Comparison of ENCODE assay signal across 9 cellular contexts in genomic region chr14:63896278-63896720, GRCh38. TPM values are rescaled to one million over a fixed set of nuclear protein-coding genes. Genes with fewer than 3 reads are reported as not detected.
DNase-seq lines count a peak whose midpoint lies in the region; ATAC-seq and TF ChIP-seq lines count a peak whose summit lies in the region.
"Had no signal": no experiment of that assay in that cellular context is flagged by ENCODE, and none has a peak within 500 bp of the region (broad histone marks: within the 10 kb centered on the region; RNA-seq: fewer than 3 reads in every experiment).

No MANE protein-coding gene starts in this region.

- H3K4me3 ChIP-seq in ACC112 (ENCODE audit: low read depth, low read length) (peak overlapping the region; percentile 18; the same call in 1 of the 2 replicates), colonic mucosa (no peak overlapping the region)
- H3K4me3 ChIP-seq: K562 had no signal

- no peak overlapping the region for H3K9ac ChIP-seq in colonic mucosa (ENCODE audit: low read depth in 2 of 2, low read length in 2 of 2)

- no peaks in the 10 kb centered on the region for H3K79me2 ChIP-seq in ACC112 (ENCODE audit: control insufficient read depth, insufficient read depth, low read length, unreplicated experiment)

- H3K4me3 Mint-ChIP-seq in mesothelial cell of epicardium: peak overlapping the region; percentile 46

- H3K4me1 Mint-ChIP-seq in mesothelial cell of epicardium: peaks cover 63% of the 10 kb centered on the region

- no peak for ATAC-seq in GM19324 (IDR thresholded peaks at IDR 0.05; ENCODE audit: low FRiP score, unreplicated experiment)
- ATAC-seq: K562 had no signal

- H3K27ac ChIP-seq in ACC112 (ENCODE audit: low read depth, low read length) (peak overlapping the region; percentile 33), colonic mucosa (peak overlapping the region; percentile 78)

- H3K36me3 Mint-ChIP-seq in mesothelial cell of epicardium: peaks cover 3% of the 10 kb centered on the region

- H3K9me3 Mint-ChIP-seq in mesothelial cell of epicardium: no peaks in the 10 kb centered on the region

- H3K4me1 ChIP-seq in ACC112 (ENCODE audit: control insufficient read depth, insufficient read depth, low read length, unreplicated experiment) (peaks cover 29% of the 10 kb centered on the region), colonic mucosa (peaks cover 5% of the 10 kb centered on the region)

- TF ChIP-seq CTCF in colonic mucosa (IDR thresholded peaks at IDR 0.05) (no peak), mesothelial cell of epicardium (IDR thresholded peaks at IDR 0.05; ENCODE audit: unreplicated experiment) (no peak)

- H3K27ac Mint-ChIP-seq in mesothelial cell of epicardium: peak overlapping the region; percentile 99

- no peaks in the 10 kb centered on the region for H3K36me3 ChIP-seq in ACC112 (ENCODE audit: insufficient read depth, low read length)
- no peaks in the 10 kb centered on the region for H3K36me3 ChIP-seq in colonic mucosa

- DNase-seq in NCI-H1092 (lab: John Stamatoyannopoulos, UW): peak; percentile 40
- peak; percentile 76 for DNase-seq in colonic mucosa
- DNase-seq in mesothelial cell of epicardium (ENCODE audit: low spot score in 2 of 2, unreplicated experiment in 2 of 2): peak; percentile 30 to 62
- DNase-seq in NOMO-1 treated with DMSO at 0.1 percent for 48 hours (lab: John Stamatoyannopoulos, UW; ENCODE audit: unreplicated experiment): no peak
- no peak for DNase-seq in NCI-H1436 treated with DMSO at 0.1 percent for 48 hours (lab: John Stamatoyannopoulos, UW)
- no peak for DNase-seq in NCI-H2171 treated with DMSO at 0.1 percent for 48 hours (lab: John Stamatoyannopoulos, UW)

- no peaks in the 10 kb centered on the region for H3K9me3 ChIP-seq in colonic mucosa

- H2AFZ ChIP-seq in ACC112 (ENCODE audit: low read length, unreplicated experiment): peak overlapping the region; percentile 26

- intact Hi-C loops in colonic mucosa (cut with DNase I): no loop called here

- H3K27me3 ChIP-seq in ACC112 (ENCODE audit: insufficient read depth, low read length): no peaks in the 10 kb centered on the region
- H3K27me3 ChIP-seq in colonic mucosa: no peaks in the 10 kb centered on the region

- no peaks in the 10 kb centered on the region for H3K27me3 Mint-ChIP-seq in mesothelial cell of epicardium (ENCODE audit: low read depth)

RNA-seq across cellular contexts. Expression of gene SYNE2, which starts 43.5 kb away (rescaled TPM):
- 100 to 1,000 TPM; 147 to 153 TPM for total RNA-seq in colonic mucosa
- total RNA-seq in mesothelial cell of epicardium: 84.6 to 87.1 TPM (median 85.3 TPM) in 3 replicates

Comparison
In these comparisons a context has a peak if more than half of its experiments do, and no peak if none do; other contexts are left out.
1. DNase-seq: peak in NCI-H1092 (single experiment), colonic mucosa (single experiment) and mesothelial cell of epicardium (2 of 2); none in NOMO-1 treated with DMSO at 0.1 percent for 48 hours (single experiment), NCI-H1436 treated with DMSO at 0.1 percent for 48 hours (single experiment) and NCI-H2171 treated with DMSO at 0.1 percent for 48 hours (single experiment).